10 cellular contexts compared by ENCODE assay signal in the genomic region with DNA sequence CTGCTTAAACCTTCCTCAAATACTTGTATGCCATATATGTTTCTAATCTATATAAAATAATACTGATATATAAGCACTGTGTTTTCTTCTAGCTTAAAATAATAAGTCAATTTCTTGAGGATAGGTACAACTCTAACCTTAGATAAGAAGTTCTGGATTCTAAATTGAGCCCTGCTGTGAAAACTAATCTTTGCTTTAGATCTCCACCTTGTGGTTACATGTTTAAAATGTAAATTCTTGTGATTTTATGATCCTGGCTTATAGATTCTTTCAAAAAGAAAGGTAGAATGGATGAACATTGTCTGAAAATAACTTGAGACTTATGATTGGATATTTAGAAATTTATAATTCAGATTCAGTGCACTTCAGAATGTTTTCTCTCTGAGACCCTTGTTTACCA. TPM values are rescaled to one million over a fixed set of nuclear protein-coding genes. Genes with fewer than 3 reads are reported as not detected.
DNase-seq lines count a peak whose midpoint lies in the region; ATAC-seq, FAIRE-seq and TF ChIP-seq lines count a peak whose summit lies in the region.
"Had no signal": no experiment of that assay in that cellular context is flagged by ENCODE, and none has a peak within 500 bp of the region (broad histone marks: within the 10 kb centered on the region; RNA-seq: fewer than 3 reads in every experiment).

No MANE protein-coding gene starts in this region.

- H3K79me2 ChIP-seq in K562 (ENCODE audit: control insufficient read depth, insufficient read depth, low read length) (no peaks in the 10 kb centered on the region), neural progenitor cell (ENCODE audit: low read depth) (no peaks in the 10 kb centered on the region)

- TF ChIP-seq EP300 in K562 (IDR thresholded peaks at IDR 0.05; ENCODE audit: low read length) = no peak

- H3F3A ChIP-seq in neural progenitor cell (ENCODE audit: low read depth) = no peaks in the 10 kb centered on the region

- TF ChIP-seq CTCF in NB4 (IDR thresholded peaks at IDR 0.05; ENCODE audit: low read depth, low read length) (no peak), K562 (IDR thresholded peaks at IDR 0.05 in 2 of 3, conservative IDR thresholded peaks at IDR 0.05 in 1 of 3; ENCODE audit: insufficient read depth in 2 of 3, low read depth in 1 of 3, low read length in 3 of 3) (no peak; a peak in 1 of 6 replicates), neural progenitor cell (IDR thresholded peaks at IDR 0.05) (peak; percentile 27)

- H4K20me1 ChIP-seq in K562 (replicated peaks; ENCODE audit: control insufficient read depth, insufficient read depth, low read length) (no peaks in the 10 kb centered on the region), neural progenitor cell (ENCODE audit: low read depth) (no peaks in the 10 kb centered on the region)

- BruUV-seq in K562 (replicated peaks; lab: Mats Ljungman, UMichigan) = no TSS peak

- CTCF ChIA-PET in K562 (lab: Yijun Ruan, JAX; ENCODE audit: low intra/inter-chr PET ratio) = no interaction called here
- CTCF ChIA-PET in activated CD4-positive, alpha-beta memory T cell treated with anti-CD3 and anti-CD28 coated beads for 36 hours (lab: Charles Lee) = interaction anchor here (1.6 kb wide), 1 partner anchor 99 kb away, joined by 5 read pairs; no protein-coding TSS in a partner anchor

- no peak overlapping the region for H3K4me2 ChIP-seq in K562 (ENCODE audit: insufficient read depth, low read length)
- H3K4me2 ChIP-seq in neural progenitor cell = no peak overlapping the region

- ATAC-seq in K562 (no peak), GM21528 (IDR thresholded peaks at IDR 0.05; ENCODE audit: low FRiP score, unreplicated experiment) (no peak)

- H3K4me1 ChIP-seq in K562 (replicated peaks in 1 of 2; ENCODE audit: control insufficient read depth in 2 of 2, insufficient read depth in 2 of 2, low read length in 2 of 2) (no peaks in the 10 kb centered on the region), neural progenitor cell (no peaks in the 10 kb centered on the region)

- DNase-seq in NCI-H2196 (lab: John Stamatoyannopoulos, UW; ENCODE audit: unreplicated experiment) (peak; percentile 39), NCI-H2196 treated with DMSO at 0.1 percent for 48 hours (lab: John Stamatoyannopoulos, UW; ENCODE audit: unreplicated experiment) (no peak), NB4 (ENCODE audit: low read depth) (peak; percentile 11), K562 (ENCODE audit: extremely low read depth in 1 of 4, low spot score in 3 of 4) (no peak), neural progenitor cell (ENCODE audit: low spot score) (no peak), RPMI8226 (no peak)
- DNase-seq in activated CD4-positive, alpha-beta memory T cell treated with anti-CD3 and anti-CD28 coated beads for 36 hours = no peak
- DNase-seq: activated gamma-delta T cell, T-helper 9 cell had no signal

- H3K27ac Mint-ChIP-seq in neural progenitor cell = no peak overlapping the region
- H3K27ac Mint-ChIP-seq in activated CD4-positive, alpha-beta memory T cell treated with anti-CD3 and anti-CD28 coated beads for 36 hours = no peak overlapping the region

- H3K27ac ChIP-seq in K562 (ENCODE audit: extremely low read depth, low read depth, low read length) (no peak overlapping the region), neural progenitor cell (no peak overlapping the region)

- peak; percentile 29 to 50 for TF ChIP-seq RAD21 in K562 (CRISPR knock-in tag; conservative IDR thresholded peaks at IDR 0.05 in 1 of 2, IDR thresholded peaks at IDR 0.05 in 1 of 2)

- H3K36me3 ChIP-seq in K562 (ENCODE audit: control insufficient read depth, insufficient read depth, low read length) (no peaks in the 10 kb centered on the region), neural progenitor cell (no peaks in the 10 kb centered on the region)

- H3K9me3 Mint-ChIP-seq in neural progenitor cell = no peaks in the 10 kb centered on the region
- H3K9me3 Mint-ChIP-seq in activated CD4-positive, alpha-beta memory T cell treated with anti-CD3 and anti-CD28 coated beads for 36 hours = no peaks in the 10 kb centered on the region

- H2AFZ ChIP-seq in K562 (ENCODE audit: low read depth, low read length) (no peak overlapping the region), neural progenitor cell (replicated peaks) (no peak overlapping the region)

- in situ Hi-C loops in K562 (cut with MboI) = loop anchor here (10.0 kb wide), 1 partner anchor 890 kb away; no protein-coding TSS in a partner anchor

- H3K27me3 ChIP-seq in K562 (ENCODE audit: control insufficient read depth in 2 of 2, insufficient read depth in 2 of 2, low read length in 2 of 2) (no peaks in the 10 kb centered on the region), neural progenitor cell (no peaks in the 10 kb centered on the region)

- H3K36me3 Mint-ChIP-seq in neural progenitor cell = no peaks in the 10 kb centered on the region
- peaks cover 6% of the 10 kb centered on the region for H3K36me3 Mint-ChIP-seq in activated CD4-positive, alpha-beta memory T cell treated with anti-CD3 and anti-CD28 coated beads for 36 hours

- TF ChIP-seq POLR2A in NB4 (IDR thresholded peaks at IDR 0.05; ENCODE audit: extremely low read depth, insufficient read length) (no peak), K562 (conservative IDR thresholded peaks at IDR 0.05) (no peak)

- H3K9ac ChIP-seq in K562 (ENCODE audit: insufficient read depth in 1 of 2, low read depth in 2 of 2, low read length in 2 of 2) (no peak overlapping the region), neural progenitor cell (no peak overlapping the region)

- FAIRE-seq in K562 (lab: Jason Lieb, UNC) = no peak

- POLR2A ChIA-PET in K562 (lab: Yijun Ruan, JAX) = interaction anchor here (0.5 kb wide), 1 partner anchor 524 kb away, joined by 3 read pairs; no protein-coding TSS in a partner anchor
- POLR2A ChIA-PET in activated CD4-positive, alpha-beta memory T cell treated with anti-CD3 and anti-CD28 coated beads for 36 hours (lab: Charles Lee) = no interaction called here

- H3K27me3 Mint-ChIP-seq in neural progenitor cell (ENCODE audit: insufficient read depth, low read depth) = peaks cover 3% of the 10 kb centered on the region
- peaks cover 15% of the 10 kb centered on the region for H3K27me3 Mint-ChIP-seq in activated CD4-positive, alpha-beta memory T cell treated with anti-CD3 and anti-CD28 coated beads for 36 hours

- intact Hi-C loops in K562 (cut with micrococcal nuclease) = no loop called here
- intact Hi-C loops in activated CD4-positive, alpha-beta memory T cell treated with anti-CD3 and anti-CD28 coated beads for 36 hours (cut with micrococcal nuclease) = no loop called here

- no peak overlapping the region for H3K4me3 Mint-ChIP-seq in neural progenitor cell
- H3K4me3 Mint-ChIP-seq in activated CD4-positive, alpha-beta memory T cell treated with anti-CD3 and anti-CD28 coated beads for 36 hours = no peak overlapping the region

- H3K4me1 Mint-ChIP-seq in neural progenitor cell = no peaks in the 10 kb centered on the region
- H3K4me1 Mint-ChIP-seq in activated CD4-positive, alpha-beta memory T cell treated with anti-CD3 and anti-CD28 coated beads for 36 hours (ENCODE audit: low read depth) = peaks cover 17% of the 10 kb centered on the region

- H3K4me3 ChIP-seq in NB4 (ENCODE audit: low read depth, low read length) (no peak overlapping the region), K562 (no peak overlapping the region), neural progenitor cell (no peak overlapping the region)

- no peaks in the 10 kb centered on the region for H3K9me1 ChIP-seq in K562 (ENCODE audit: control insufficient read depth, insufficient read depth, low read length)

- H3K9me3 ChIP-seq in K562 (replicated peaks; ENCODE audit: control insufficient read depth, insufficient read depth, low read depth, low read length) = no peaks in the 10 kb centered on the region
- no peaks in the 10 kb centered on the region for H3K9me3 ChIP-seq in neural progenitor cell (ENCODE audit: low read depth)

TF ChIP-seq in K562, 482 proteins besides CTCF, POLR2A, EP300 and RAD21 (continues in another document):
- no peak for TF ChIP-seq JUND (IDR thresholded peaks at IDR 0.05; ENCODE audit: borderline replicate concordance, low read depth, low read length)
- TF ChIP-seq JUND (tag; IDR thresholded peaks at IDR 0.05; ENCODE audit: borderline replicate concordance, low read depth, low read length) = no peak

RNA-seq across cellular contexts. Expression of gene HMCN1, which starts 38.9 kb away (rescaled TPM):
- 0.07 and 0.32 TPM in 2 replicates for total RNA-seq in K562 (2011; cell fraction: chromatin; rRNA removed; ENCODE audit: low replicate concordance)
- total RNA-seq in K562 (2011; cell fraction: nucleolus; rRNA removed) = under 0.01 TPM in 2 replicates
- total RNA-seq in K562 (2011; cell fraction: nucleoplasm; rRNA removed) = 0.07 TPM in 1 of 2 replicates, not detected in the other
- total RNA-seq in K562 (2014; rRNA removed) (0.08 and 0.18 TPM in 2 replicates), K562 (2014; rRNA removed; fragmentation: Illumina TruSeq; extraction: Trizol) (0.26 and 0.36 TPM in 2 replicates), K562 (2015; rRNA removed; fragmentation: Illumina TruSeq; extraction: Trizol) (0.08 and 0.29 TPM in 2 replicates), K562 (2021) (0.13 and 0.16 TPM in 2 replicates), neural progenitor cell (ENCODE audit: low replicate concordance) (18.7 and 26.4 TPM in 2 replicates)
- polyA plus RNA-seq in K562 (2011; rRNA removed) (0.05 and 0.07 TPM in 2 replicates), K562 (2014; fragmentation: Illumina TruSeq; extraction: Trizol) (0.08 and 0.16 TPM in 2 replicates), K562 (2014; fragmentation: Nextera tagmentation; extraction: Ambion mirVana) (under 1 TPM; 0.21 to 0.31 TPM), K562 (2014; rRNA removed) (0.24 and 0.29 TPM in 2 replicates)
- 0.04 and 0.07 TPM in 2 replicates for polyA plus RNA-seq in K562 (2011; cell fraction: cytosol; rRNA removed)
- polyA plus RNA-seq in K562 (2011; cell fraction: nucleus; rRNA removed) = 0.20 and 0.56 TPM in 2 replicates
- polyA plus RNA-seq in K562 (2012) = 0.12 and 0.36 TPM in 2 replicates
- polyA minus RNA-seq in K562 (2011; rRNA and poly(A)+ RNA removed) = 0.07 and 0.54 TPM in 2 replicates
- 0.09 TPM in 1 of 2 replicates, not detected in the other for polyA minus RNA-seq in K562 (2011; cell fraction: cytosol; rRNA and poly(A)+ RNA removed)
- under 0.01 and 0.33 TPM in 2 replicates for polyA minus RNA-seq in K562 (2011; cell fraction: nucleus; rRNA and poly(A)+ RNA removed)
- total RNA-seq in activated CD4-positive, alpha-beta memory T cell treated with anti-CD3 and anti-CD28 coated beads for 36 hours = not detected

Comparison
In these comparisons a context has a peak if more than half of its experiments do, and no peak if none do; other contexts are left out.
1. DNase-seq: peak in NCI-H2196 (single experiment) and NB4 (single experiment); none in NCI-H2196 treated with DMSO at 0.1 percent for 48 hours (single experiment), K562 (0 of 4), neural progenitor cell (single experiment), RPMI8226 (single experiment) and activated CD4-positive, alpha-beta memory T cell treated with anti-CD3 and anti-CD28 coated beads for 36 hours (single experiment).
2. RNA of gene HMCN1, which starts 38.9 kb away (total RNA-seq): 18.7 to 26.4 TPM in neural progenitor cell; under 0.01 to 0.36 TPM in K562 and not detected in activated CD4-positive, alpha-beta memory T cell treated with anti-CD3 and anti-CD28 coated beads for 36 hours; every median in the first group is over 10 times any median in the second.